8 cellular contexts compared by ENCODE assay signal in genomic region chr19:14689598-14690503, GRCh38. TPM values are rescaled to one million over a fixed set of nuclear protein-coding genes. Genes with fewer than 3 reads are reported as not detected.
DNase-seq lines count a peak whose midpoint lies in the region; ATAC-seq and TF ChIP-seq lines count a peak whose summit lies in the region.

TSS of gene ZNF333 (plus strand) at chr19:14690048. CDS start at chr19:14693492, 3,444 bp downstream.

- no peaks in the 10 kb centered on the region for H3K9me3 Mint-ChIP-seq in activated naive CD8-positive, alpha-beta T cell treated with anti-CD3 and anti-CD28 coated beads, Interleukin-2, amount 50 U/mL, for 24 hours

- H3K27me3 Mint-ChIP-seq in activated naive CD8-positive, alpha-beta T cell treated with anti-CD3 and anti-CD28 coated beads, Interleukin-2, amount 50 U/mL, for 24 hours, result no peaks in the 10 kb centered on the region

- peak within 1 kb of the TSS; percentile 96 for H3K27ac Mint-ChIP-seq in activated naive CD8-positive, alpha-beta T cell treated with anti-CD3 and anti-CD28 coated beads, Interleukin-2, amount 50 U/mL, for 24 hours

- DNase-seq in GM12865 (ENCODE audit: low read depth), result peak; percentile 97
- peak; percentile 72 for DNase-seq in NCI-H128 (lab: John Stamatoyannopoulos, UW; ENCODE audit: unreplicated experiment)
- DNase-seq in SW 1271 (lab: John Stamatoyannopoulos, UW), result peak; percentile 79 to 94
- peak; percentile 100 for DNase-seq in activated naive CD8-positive, alpha-beta T cell treated with anti-CD3 and anti-CD28 coated beads, Interleukin-2, amount 50 U/mL, for 24 hours
- DNase-seq in cardiac muscle cell (ENCODE audit: low read depth in 1 of 2, low spot score in 1 of 2), result peak; percentile 95
- peak; percentile 96 to 97 for DNase-seq in tibial artery

- no peak for TF ChIP-seq CTCF in GM12865 (IDR thresholded peaks at IDR 0.05; ENCODE audit: insufficient read depth, low read depth, low read length, missing control alignments)
- TF ChIP-seq CTCF in cardiac muscle cell (IDR thresholded peaks at IDR 0.05; ENCODE audit: low read depth, low read length), result no peak
- TF ChIP-seq CTCF in parathyroid adenoma (IDR thresholded peaks at IDR 0.05), result no peak
- TF ChIP-seq CTCF in tibial artery (IDR thresholded peaks at IDR 0.05), result no peak

- H2AFZ ChIP-seq in parathyroid adenoma, result peak within 1 kb of the TSS; percentile 91

- H3K27me3 ChIP-seq in cardiac muscle cell (no peaks in the 10 kb centered on the region), parathyroid adenoma (ENCODE audit: control insufficient read depth, insufficient read depth, low read length) (no peaks in the 10 kb centered on the region), tibial artery (no peaks in the 10 kb centered on the region)

- peak; percentile 92 for ATAC-seq in HG02678 (IDR thresholded peaks at IDR 0.05; ENCODE audit: unreplicated experiment)
- ATAC-seq in activated naive CD8-positive, alpha-beta T cell treated with anti-CD3 and anti-CD28 coated beads, Interleukin-2, amount 50 U/mL, for 24 hours, result peak; percentile 99

- no peaks in the 10 kb centered on the region for H3K36me3 ChIP-seq in cardiac muscle cell
- no peaks in the 10 kb centered on the region for H3K36me3 ChIP-seq in parathyroid adenoma (ENCODE audit: control insufficient read depth, insufficient read depth, low read length)
- peaks cover 10 to 19% (median 16%) of the 10 kb centered on the region in 3 donors for H3K36me3 ChIP-seq in tibial artery

- H3K27ac ChIP-seq in cardiac muscle cell (peak within 1 kb of the TSS; percentile 96), parathyroid adenoma (peak within 1 kb of the TSS; percentile 96), tibial artery (peak within 1 kb of the TSS; percentile 87 to 92)

- peaks cover 7% of the 10 kb centered on the region for H3K4me1 ChIP-seq in cardiac muscle cell (ENCODE audit: low read depth)
- H3K4me1 ChIP-seq in parathyroid adenoma, result peaks cover 3% of the 10 kb centered on the region
- H3K4me1 ChIP-seq in tibial artery, result peaks cover 0 to 18% (median 3%) of the 10 kb centered on the region in 4 donors

- H3K9me3 ChIP-seq in cardiac muscle cell (ENCODE audit: low read depth), result no peaks in the 10 kb centered on the region
- no peaks in the 10 kb centered on the region for H3K9me3 ChIP-seq in parathyroid adenoma (ENCODE audit: control insufficient read depth, low read length)
- no peaks in the 10 kb centered on the region for H3K9me3 ChIP-seq in tibial artery

- peak within 1 kb of the TSS; percentile 84 for H3K4me3 Mint-ChIP-seq in activated naive CD8-positive, alpha-beta T cell treated with anti-CD3 and anti-CD28 coated beads, Interleukin-2, amount 50 U/mL, for 24 hours

- intact Hi-C loops in tibial artery (cut with DNase I; ENCODE audit: low total_unique reads), result no loop called here

- peaks cover 6% of the 10 kb centered on the region for H3K36me3 Mint-ChIP-seq in activated naive CD8-positive, alpha-beta T cell treated with anti-CD3 and anti-CD28 coated beads, Interleukin-2, amount 50 U/mL, for 24 hours (ENCODE audit: low read depth)

- H3K4me2 ChIP-seq in parathyroid adenoma (ENCODE audit: low read length), result peak within 1 kb of the TSS; percentile 72

- H3K79me2 ChIP-seq in parathyroid adenoma, result no peaks in the 10 kb centered on the region

- peaks cover 24% of the 10 kb centered on the region for H3K4me1 Mint-ChIP-seq in activated naive CD8-positive, alpha-beta T cell treated with anti-CD3 and anti-CD28 coated beads, Interleukin-2, amount 50 U/mL, for 24 hours

- H3K4me3 ChIP-seq in GM12865 (ENCODE audit: low read depth, low read length) (peak within 1 kb of the TSS; percentile 87), cardiac muscle cell (peak within 1 kb of the TSS; percentile 50), parathyroid adenoma (ENCODE audit: low read depth, low read length) (peak within 1 kb of the TSS; percentile 65), tibial artery (peak within 1 kb of the TSS; percentile 64 to 94)

- peak within 1 kb of the TSS; percentile 29 for H3K9ac ChIP-seq in parathyroid adenoma

RNA-seq across cellular contexts. Expression of gene ZNF333, which starts in this region (rescaled TPM):
- total RNA-seq in cardiac muscle cell, result 12.5 and 29.9 TPM in 2 replicates
- 11.2 and 16.7 TPM in 2 replicates for polyA plus RNA-seq in cardiac muscle cell

Comparison
In these comparisons a context has a peak if more than half of its experiments do, and no peak if none do; other contexts are left out.
1. Peak in every context shown above with its lines: DNase-seq, ATAC-seq, H3K4me3 ChIP-seq and H3K27ac ChIP-seq.